ENCODE assay signal across 8 cellular contexts in the genomic region with DNA sequence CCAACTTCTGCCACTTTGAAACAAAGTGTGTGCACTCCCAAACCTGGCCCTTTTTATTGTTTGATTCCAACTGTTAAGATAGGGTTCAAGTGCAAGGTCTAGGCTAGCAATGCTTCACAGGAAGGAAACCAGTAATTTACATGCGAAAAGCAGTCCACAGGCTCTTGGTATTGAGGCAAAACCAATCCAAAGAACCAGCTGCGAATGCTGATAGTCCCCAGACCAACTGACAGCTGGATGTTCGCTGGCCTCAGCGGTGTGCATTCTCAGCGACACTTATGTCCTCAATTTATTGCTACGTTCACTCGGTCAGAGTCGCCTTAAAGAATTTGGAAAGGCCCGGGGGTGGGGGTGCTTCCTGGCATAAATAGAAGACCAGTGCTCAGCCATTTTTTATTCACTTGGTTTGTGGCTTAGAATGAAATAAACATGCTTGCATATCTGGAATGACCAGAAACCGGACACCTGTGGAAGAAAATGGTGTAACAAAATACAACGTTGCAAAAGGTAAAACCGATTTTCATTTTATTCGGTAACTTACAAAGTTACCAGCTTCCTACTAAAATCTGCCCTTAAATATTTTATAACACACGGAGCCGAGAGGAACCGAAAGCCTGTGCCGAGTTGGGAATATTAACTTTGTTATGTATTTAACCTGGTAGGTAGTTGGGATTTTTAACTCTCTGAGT. TPM values are rescaled to one million over a fixed set of nuclear protein-coding genes. Genes with fewer than 3 reads are reported as not detected.
A peak's percentile ranks its signal among the peaks of the same experiment; 100 is the strongest.
DNase-seq lines count a peak whose midpoint lies in the region; ATAC-seq lines count a peak whose summit lies in the region.

No MANE protein-coding gene starts in this region.

- no peak for ATAC-seq in stimulated activated effector memory CD8-positive, alpha-beta T cell treated with anti-CD3 and anti-CD28 coated beads, Interleukin-12 subunit alpha, Interleukin-12 subunit beta, amount 100 ng/mL, for 72 hours
- no peak for ATAC-seq in HG02852 (IDR thresholded peaks at IDR 0.05; ENCODE audit: unreplicated experiment)

- H3K27ac Mint-ChIP-seq in activated naive CD8-positive, alpha-beta T cell treated with anti-CD3 and anti-CD28 coated beads for 36 hours, result peak overlapping the region; percentile 92
- peak overlapping the region; percentile 83 for H3K27ac Mint-ChIP-seq in stimulated activated effector memory CD8-positive, alpha-beta T cell treated with anti-CD3 and anti-CD28 coated beads, Interleukin-12 subunit alpha, Interleukin-12 subunit beta, amount 100 ng/mL, for 72 hours

- no peaks in the 10 kb centered on the region for H3K9me3 Mint-ChIP-seq in activated naive CD8-positive, alpha-beta T cell treated with anti-CD3 and anti-CD28 coated beads for 36 hours
- H3K9me3 Mint-ChIP-seq in stimulated activated effector memory CD8-positive, alpha-beta T cell treated with anti-CD3 and anti-CD28 coated beads, Interleukin-12 subunit alpha, Interleukin-12 subunit beta, amount 100 ng/mL, for 72 hours, result no peaks in the 10 kb centered on the region

- H3K27me3 Mint-ChIP-seq in activated naive CD8-positive, alpha-beta T cell treated with anti-CD3 and anti-CD28 coated beads for 36 hours, result no peaks in the 10 kb centered on the region

- peak; percentile 18 for DNase-seq in activated naive CD4-positive, alpha-beta T cell treated with Interleukin-2 at 50 U/mL for 16 hours
- DNase-seq in activated naive CD4-positive, alpha-beta T cell (lab: John Stamatoyannopoulos, UW), result no peak
- DNase-seq in NCI-H1694 treated with DMSO at 0.1 percent for 48 hours (lab: John Stamatoyannopoulos, UW) (peak; percentile 37), iPS-NIHi11 (ENCODE audit: low spot score) (peak; percentile 64), dedifferentiated amniotic fluid mesenchymal stem cell (ENCODE audit: extremely low spot score) (no peak)
- peak; percentile 26 for DNase-seq in activated naive CD8-positive, alpha-beta T cell treated with anti-CD3 and anti-CD28 coated beads for 36 hours
- DNase-seq in stimulated activated effector memory CD8-positive, alpha-beta T cell treated with anti-CD3 and anti-CD28 coated beads, Interleukin-12 subunit alpha, Interleukin-12 subunit beta, amount 100 ng/mL, for 72 hours (ENCODE audit: low spot score in 2 of 2), result no peak

- H3K4me3 Mint-ChIP-seq in activated naive CD8-positive, alpha-beta T cell treated with anti-CD3 and anti-CD28 coated beads for 36 hours, result peak overlapping the region; percentile 81
- peak overlapping the region; percentile 77 for H3K4me3 Mint-ChIP-seq in stimulated activated effector memory CD8-positive, alpha-beta T cell treated with anti-CD3 and anti-CD28 coated beads, Interleukin-12 subunit alpha, Interleukin-12 subunit beta, amount 100 ng/mL, for 72 hours

- H3K4me1 Mint-ChIP-seq in activated naive CD8-positive, alpha-beta T cell treated with anti-CD3 and anti-CD28 coated beads for 36 hours, result peaks cover 51% of the 10 kb centered on the region
- H3K4me1 Mint-ChIP-seq in stimulated activated effector memory CD8-positive, alpha-beta T cell treated with anti-CD3 and anti-CD28 coated beads, Interleukin-12 subunit alpha, Interleukin-12 subunit beta, amount 100 ng/mL, for 72 hours, result peaks cover 58% of the 10 kb centered on the region

- H3K36me3 Mint-ChIP-seq in activated naive CD8-positive, alpha-beta T cell treated with anti-CD3 and anti-CD28 coated beads for 36 hours, result no peaks in the 10 kb centered on the region
- H3K36me3 Mint-ChIP-seq in stimulated activated effector memory CD8-positive, alpha-beta T cell treated with anti-CD3 and anti-CD28 coated beads, Interleukin-12 subunit alpha, Interleukin-12 subunit beta, amount 100 ng/mL, for 72 hours, result peaks cover 18% of the 10 kb centered on the region

RNA-seq across cellular contexts. Expression of a gene that starts 1.6 kb away (rescaled TPM):
- total RNA-seq in activated naive CD8-positive, alpha-beta T cell treated with anti-CD3 and anti-CD28 coated beads for 36 hours, result 10 to 100 TPM; 12.8 to 15.4 TPM

Comparison
In these comparisons a context has a peak if more than half of its experiments do, and no peak if none do; other contexts are left out.
1. DNase-seq: peak in activated naive CD4-positive, alpha-beta T cell treated with Interleukin-2 at 50 U/mL for 16 hours (single experiment), NCI-H1694 treated with DMSO at 0.1 percent for 48 hours (single experiment), activated naive CD8-positive, alpha-beta T cell treated with anti-CD3 and anti-CD28 coated beads for 36 hours (single experiment) and iPS-NIHi11 (single experiment); none in activated naive CD4-positive, alpha-beta T cell (0 of 4), stimulated activated effector memory CD8-positive, alpha-beta T cell treated with anti-CD3 and anti-CD28 coated beads, Interleukin-12 subunit alpha, Interleukin-12 subunit beta, amount 100 ng/mL, for 72 hours (0 of 2) and dedifferentiated amniotic fluid mesenchymal stem cell (single experiment).